11 cellular contexts compared by ENCODE assay signal in genomic region chr6:69164564-69165252, GRCh38.
DNase-seq lines count a peak whose midpoint lies in the region; ATAC-seq and TF ChIP-seq lines count a peak whose summit lies in the region.
"Had no signal": no experiment of that assay in that cellular context is flagged by ENCODE, and none has a peak within 500 bp of the region (broad histone marks: within the 10 kb centered on the region; RNA-seq: fewer than 3 reads in every experiment).

No MANE protein-coding gene starts in this region.

- H3K56ac ChIP-seq in mesendoderm (ENCODE audit: low read length): no peak overlapping the region

- no peak overlapping the region for H3K27ac ChIP-seq in mesendoderm (ENCODE audit: low read depth, low read length)

- no CpG with 5 or more reads among the region's 4 CpGs for WGBS in mesendoderm (ENCODE audit: extremely low coverage, insufficient coverage, low lambda C conversion rate)

- no peak overlapping the region for H2BK5ac ChIP-seq in mesendoderm (ENCODE audit: low read length)

- H4K8ac ChIP-seq in mesendoderm (ENCODE audit: low read depth, low read length): no peak overlapping the region

- no peak overlapping the region for H2AK5ac ChIP-seq in mesendoderm (ENCODE audit: low read length)

- no peak overlapping the region for H3K18ac ChIP-seq in mesendoderm (ENCODE audit: low read length)

- no peak overlapping the region for H3K23ac ChIP-seq in mesendoderm (ENCODE audit: low read length)

- no peak for TF ChIP-seq POLR2A in NB4 (IDR thresholded peaks at IDR 0.05; ENCODE audit: extremely low read depth, insufficient read length)

- H3K79me2 ChIP-seq in mesendoderm (ENCODE audit: control insufficient read depth, insufficient read depth, low read length): no peaks in the 10 kb centered on the region

- H3K9ac ChIP-seq in mesendoderm (ENCODE audit: low read length): no peak overlapping the region

- H3K4me1 ChIP-seq in mesendoderm (ENCODE audit: control insufficient read depth, low read depth, low read length): peaks cover 2% of the 10 kb centered on the region

- no peak overlapping the region for H2BK120ac ChIP-seq in mesendoderm (ENCODE audit: low read depth, low read length)

- DNase-seq in GM12864 (ENCODE audit: low read depth) (no peak), NB4 (ENCODE audit: low read depth) (no peak), astrocyte of the cerebellum (ENCODE audit: low read depth) (no peak), mesendoderm (peak; percentile 78), HPDE6-E6E7 (ENCODE audit: extremely low spot score) (no peak), RPMI8226 (no peak), mucosa of gallbladder (ENCODE audit: low spot score) (no peak)
- DNase-seq: central memory CD4-positive, alpha-beta T cell; DMS79 treated with DMSO at 0.1 percent for 48 hours; natural killer cell had no signal

- no peaks in the 10 kb centered on the region for H3K79me1 ChIP-seq in mesendoderm (ENCODE audit: low read length)

- ATAC-seq in HG03571 (IDR thresholded peaks at IDR 0.05; ENCODE audit: unreplicated experiment): no peak
- ATAC-seq: natural killer cell had no signal

- H3K4me2 ChIP-seq in mesendoderm (ENCODE audit: low read length): no peak overlapping the region

- no peak overlapping the region for H3K4ac ChIP-seq in mesendoderm (ENCODE audit: low read depth, low read length)

- no peak overlapping the region for H2BK15ac ChIP-seq in mesendoderm (replicated peaks; ENCODE audit: low read depth)

- in situ Hi-C loops in astrocyte of the cerebellum (cut with HindIII; ENCODE audit: low sequenced_read_pairs): no loop called here

- no peaks in the 10 kb centered on the region for H3K27me3 ChIP-seq in mesendoderm (ENCODE audit: insufficient read depth, low read length, poor library complexity)

- H3K4me3 ChIP-seq in GM12864 (ENCODE audit: low read depth, low read length) (no peak overlapping the region), NB4 (ENCODE audit: low read depth, low read length) (no peak overlapping the region), astrocyte of the cerebellum (ENCODE audit: low read depth, low read length) (no peak overlapping the region), mesendoderm (ENCODE audit: low read length) (no peak overlapping the region)

- no peak overlapping the region for H4K5ac ChIP-seq in mesendoderm (ENCODE audit: low read length)

- H3K36me3 ChIP-seq in mesendoderm (ENCODE audit: control insufficient read depth, insufficient read depth, low read length): no peaks in the 10 kb centered on the region

- TF ChIP-seq CTCF in GM12864 (IDR thresholded peaks at IDR 0.05; ENCODE audit: low read depth, low read length, missing control alignments) (peak; percentile 29), NB4 (IDR thresholded peaks at IDR 0.05; ENCODE audit: low read depth, low read length) (peak; percentile 26), astrocyte of the cerebellum (IDR thresholded peaks at IDR 0.05; ENCODE audit: low read depth, low read length, missing control alignments) (peak; percentile 19)
